In genomic region chr20:37513764-37514359, GRCh38 we compare ENCODE assay signal across 27 cellular contexts. TPM values are rescaled to one million over a fixed set of nuclear protein-coding genes. Genes with fewer than 3 reads are reported as not detected.
"Had no signal": no experiment of that assay in that cellular context is flagged by ENCODE, and none has a peak within 500 bp of the region (broad histone marks: within the 10 kb centered on the region; RNA-seq: fewer than 3 reads in every experiment).

No MANE protein-coding gene starts in this region.

- H3K4me3 Mint-ChIP-seq: activated CD4-positive, alpha-beta T cell treated with anti-CD3 and anti-CD28 coated beads, Interleukin-2, amount 10 ng/mL, durations not matched to agents 7 days and 5 days; activated CD8-positive, alpha-beta T cell treated with anti-CD3 and anti-CD28 coated beads for 36 hours; activated T-cell treated with anti-CD3 and anti-CD28 coated beads, Interleukin-2, amount 50 U/mL, for 4 hours; activated T-helper 17 cell treated with anti-CD3 and anti-CD28 coated beads, Interleukin-2, amount 50 U/mL, for 72 hours; endodermal cell; immature natural killer cell; mesothelial cell of epicardium; naive thymus-derived CD8-positive, alpha-beta T cell; neural progenitor cell had no signal

- H3K27ac Mint-ChIP-seq: activated CD4-positive, alpha-beta T cell treated with anti-CD3 and anti-CD28 coated beads, Interleukin-2, amount 10 ng/mL, durations not matched to agents 7 days and 5 days; activated CD8-positive, alpha-beta T cell treated with anti-CD3 and anti-CD28 coated beads for 36 hours; endodermal cell; mesothelial cell of epicardium; neural progenitor cell had no signal

- DNase-seq: activated CD4-positive, alpha-beta T cell treated with anti-CD3 and anti-CD28 coated beads for 1 hour; activated CD4-positive, alpha-beta T cell treated with anti-CD3 and anti-CD28 coated beads, Interleukin-2, amount 10 ng/mL, durations not matched to agents 7 days and 5 days; activated CD8-positive, alpha-beta T cell treated with anti-CD3 and anti-CD28 coated beads for 36 hours; activated naive CD4-positive, alpha-beta T cell; activated T-cell treated with anti-CD3 and anti-CD28 coated beads, Interleukin-2, amount 50 U/mL, for 4 hours; central memory CD4-positive, alpha-beta T cell; endodermal cell; foreskin fibroblast; heart left ventricle; hypothalamus; immature natural killer cell; kidney; left colon; mammary epithelial cell; naive thymus-derived CD8-positive, alpha-beta T cell; occipital lobe; right cardiac atrium; spleen; stimulated activated naive CD4-positive, alpha-beta T cell; T1000; testis; transverse colon had no signal

- H3K9me3 Mint-ChIP-seq: activated CD4-positive, alpha-beta T cell treated with anti-CD3 and anti-CD28 coated beads, Interleukin-2, amount 10 ng/mL, durations not matched to agents 7 days and 5 days; activated CD8-positive, alpha-beta T cell treated with anti-CD3 and anti-CD28 coated beads for 36 hours; activated naive CD4-positive, alpha-beta T cell treated with anti-CD3 and anti-CD28 coated beads, Interleukin-2, amount 50 U/mL, for 72 hours; activated T-cell treated with anti-CD3 and anti-CD28 coated beads, Interleukin-2, amount 50 U/mL, for 4 hours; activated T-helper 17 cell treated with anti-CD3 and anti-CD28 coated beads, Interleukin-2, amount 50 U/mL, for 72 hours; endodermal cell; immature natural killer cell; mesothelial cell of epicardium; naive thymus-derived CD8-positive, alpha-beta T cell; neural progenitor cell had no signal

- H3K27me3 Mint-ChIP-seq: activated CD4-positive, alpha-beta T cell treated with anti-CD3 and anti-CD28 coated beads, Interleukin-2, amount 10 ng/mL, durations not matched to agents 7 days and 5 days; activated CD8-positive, alpha-beta T cell treated with anti-CD3 and anti-CD28 coated beads for 36 hours; activated T-helper 17 cell treated with anti-CD3 and anti-CD28 coated beads, Interleukin-2, amount 50 U/mL, for 72 hours; naive thymus-derived CD8-positive, alpha-beta T cell had no signal

RNA-seq across cellular contexts. Expression of gene NNAT, which starts 7.2 kb away (rescaled TPM):
- total RNA-seq: liver; naive thymus-derived CD8-positive, alpha-beta T cell had no signal
